In genomic region chr11:116986521-116987105, GRCh38 we compare ENCODE assay signal across 7 cellular contexts.
DNase-seq lines count a peak whose midpoint lies in the region; ATAC-seq and TF ChIP-seq lines count a peak whose summit lies in the region.

No MANE protein-coding gene starts in this region.

- H4K20me1 ChIP-seq in SK-N-SH (ENCODE audit: insufficient read depth) = no peaks in the 10 kb centered on the region
- peaks cover 54% of the 10 kb centered on the region for H4K20me1 ChIP-seq in smooth muscle cell (ENCODE audit: low read depth)

- H3K4me3 ChIP-seq in SK-N-SH (ENCODE audit: low read depth in 2 of 2, low read length in 1 of 2) = no peak overlapping the region
- H3K4me3 ChIP-seq in fibroblast of pulmonary artery (replicated peaks; ENCODE audit: low read depth, low read length) = peak overlapping the region; percentile 15
- no peak overlapping the region for H3K4me3 ChIP-seq in smooth muscle cell

- CTCF ChIA-PET in SK-N-SH (lab: Yijun Ruan, JAX) = interaction anchor here (0.6 kb wide), 1 partner anchor 36 kb away, joined by 3 read pairs; no protein-coding TSS in a partner anchor

- H3F3A ChIP-seq in SK-N-SH (replicated peaks; ENCODE audit: insufficient read depth) = peaks cover 36% of the 10 kb centered on the region
- H3F3A ChIP-seq in smooth muscle cell (ENCODE audit: low read depth) = peaks cover 12% of the 10 kb centered on the region

- DNase-seq in SK-N-SH (no peak), fibroblast of pulmonary artery (ENCODE audit: low read depth) (peak; percentile 71), smooth muscle cell (lab: John Stamatoyannopoulos, UW; ENCODE audit: unreplicated experiment) (no peak), erythroblast (lab: John Stamatoyannopoulos, UW) (no peak)
- no peak for DNase-seq in activated CD4-positive, CD25-positive, alpha-beta regulatory T cell treated with anti-CD3 and anti-CD28 coated beads, Interleukin-2, amount 50 U/mL, for 72 hours

- H3K9me3 ChIP-seq in SK-N-SH = no peaks in the 10 kb centered on the region
- no peaks in the 10 kb centered on the region for H3K9me3 ChIP-seq in smooth muscle cell (replicated peaks; ENCODE audit: low read depth)

- H3K9ac ChIP-seq in SK-N-SH = 0 out of 2 replicates have a peak overlapping the region, but pooled peaks have one; percentile 6
- H3K9ac ChIP-seq in smooth muscle cell (ENCODE audit: low read depth) = no peak overlapping the region

- POLR2A ChIA-PET in SK-N-SH (lab: Yijun Ruan, JAX) = no interaction called here

- H3K4me1 ChIP-seq in SK-N-SH (ENCODE audit: control insufficient read depth in 1 of 2, insufficient read depth in 2 of 2, low read depth in 1 of 2, low read length in 1 of 2) (peaks cover 4 to 28% of the 10 kb centered on the region in 2 experiments; a peak in 2 of 4 replicates), smooth muscle cell (ENCODE audit: low read depth) (peaks cover 30% of the 10 kb centered on the region)

- TF ChIP-seq CTCF in SK-N-SH (IDR thresholded peaks at IDR 0.05) (no peak), fibroblast of pulmonary artery (IDR thresholded peaks at IDR 0.05; ENCODE audit: low read length, missing control alignments) (no peak), smooth muscle cell (IDR thresholded peaks at IDR 0.05; ENCODE audit: borderline replicate concordance, insufficient read depth, poor library complexity, severe bottlenecking) (no peak)

- H3K79me2 ChIP-seq in SK-N-SH (ENCODE audit: insufficient read depth) (peaks cover 28% of the 10 kb centered on the region; the same call in 1 of the 2 replicates), smooth muscle cell (ENCODE audit: low read depth) (peaks cover 29% of the 10 kb centered on the region)

- H3K36me3 ChIP-seq in SK-N-SH (replicated peaks in 1 of 2; ENCODE audit: control insufficient read depth in 1 of 2, insufficient read depth in 2 of 2, low read length in 1 of 2) = no peaks in the 10 kb centered on the region
- no peaks in the 10 kb centered on the region for H3K36me3 ChIP-seq in smooth muscle cell (ENCODE audit: low read depth)

- TF ChIP-seq EP300 in SK-N-SH (IDR thresholded peaks at IDR 0.05; ENCODE audit: borderline replicate concordance in 1 of 2, low read depth in 1 of 2, low read length in 1 of 2) = peak in 1 of 2 experiments; percentile 44; a peak in 1 of 4 replicates

- TF ChIP-seq POLR2A in erythroblast (IDR thresholded peaks at IDR 0.05; ENCODE audit: low read length) = no peak

- no peaks in the 10 kb centered on the region for H3K9me2 ChIP-seq in SK-N-SH

- no peaks in the 10 kb centered on the region for H3K27me3 ChIP-seq in SK-N-SH (ENCODE audit: insufficient read depth)
- no peaks in the 10 kb centered on the region for H3K27me3 ChIP-seq in smooth muscle cell (ENCODE audit: low read depth)

- H3K4me2 ChIP-seq in SK-N-SH (peak overlapping the region; percentile 72), smooth muscle cell (peak overlapping the region; percentile 60)

- H3K27ac ChIP-seq in SK-N-SH (ENCODE audit: low read depth in 2 of 2, low read length in 1 of 2) (peak overlapping the region in 1 of 2 experiments; percentile 73; a peak in 2 of 4 replicates), smooth muscle cell (ENCODE audit: low read depth) (peak overlapping the region; percentile 77)

- H2AFZ ChIP-seq in SK-N-SH (ENCODE audit: low read depth) (no peak overlapping the region), smooth muscle cell (ENCODE audit: low read depth) (no peak overlapping the region)

- 49% methylated on average over 2 of the region's 2 CpGs for WGBS in SK-N-SH (ENCODE audit: low lambda C conversion rate)
- 46% methylated on average over 2 of the region's 2 CpGs for WGBS in smooth muscle cell (ENCODE audit: low lambda C conversion rate)

- ATAC-seq in GM18907 (IDR thresholded peaks at IDR 0.05; ENCODE audit: unreplicated experiment) (peak; percentile 59), HG03135 (IDR thresholded peaks at IDR 0.05; ENCODE audit: unreplicated experiment) (peak; percentile 57)

- no peak for TF ChIP-seq RAD21 in SK-N-SH (IDR thresholded peaks at IDR 0.05; ENCODE audit: low read length)

TF ChIP-seq in SK-N-SH, 30 proteins besides CTCF, POLR2A, EP300 and RAD21:
- TF ChIP-seq, protein P1, sequence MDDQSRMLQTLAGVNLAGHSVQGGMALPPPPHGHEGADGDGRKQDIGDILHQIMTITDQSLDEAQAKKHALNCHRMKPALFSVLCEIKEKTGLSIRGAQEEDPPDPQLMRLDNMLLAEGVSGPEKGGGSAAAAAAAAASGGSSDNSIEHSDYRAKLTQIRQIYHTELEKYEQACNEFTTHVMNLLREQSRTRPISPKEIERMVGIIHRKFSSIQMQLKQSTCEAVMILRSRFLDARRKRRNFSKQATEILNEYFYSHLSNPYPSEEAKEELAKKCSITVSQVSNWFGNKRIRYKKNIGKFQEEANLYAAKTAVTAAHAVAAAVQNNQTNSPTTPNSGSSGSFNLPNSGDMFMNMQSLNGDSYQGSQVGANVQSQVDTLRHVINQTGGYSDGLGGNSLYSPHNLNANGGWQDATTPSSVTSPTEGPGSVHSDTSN (IDR thresholded peaks at IDR 0.05) = 0 out of 2 replicates have a peak, but pooled peaks have one; percentile 67
- TF ChIP-seq SIN3A (IDR thresholded peaks at IDR 0.05; ENCODE audit: borderline replicate concordance, low read depth, low read length) = no peak
- TF ChIP-seq TEAD4 (IDR thresholded peaks at IDR 0.05; ENCODE audit: borderline replicate concordance, insufficient read depth) = peak; percentile 53; the same call in 1 of the 2 replicates
- peak; percentile 68; the same call in 1 of the 2 replicates for TF ChIP-seq NFIC (IDR thresholded peaks at IDR 0.05; ENCODE audit: borderline replicate concordance)
- peak; percentile 57; the same call in 1 of the 2 replicates for TF ChIP-seq MEF2A (IDR thresholded peaks at IDR 0.05; ENCODE audit: borderline replicate concordance, low read depth)
- peak; percentile 31; the same call in 1 of the 2 replicates for TF ChIP-seq RXRA (IDR thresholded peaks at IDR 0.05; ENCODE audit: borderline replicate concordance, low read depth)
- peak; percentile 65 for TF ChIP-seq JUND (IDR thresholded peaks at IDR 0.05)
- TF ChIP-seq TCF12 (IDR thresholded peaks at IDR 0.05) = peak; percentile 72
- peak; percentile 69; the same call in 1 of the 2 replicates for TF ChIP-seq FOSL2 (IDR thresholded peaks at IDR 0.05; ENCODE audit: borderline replicate concordance, low read depth)
- TF ChIP-seq GATA2 (CRISPR knock-in tag; IDR thresholded peaks at IDR 0.05) = no peak
